18 cellular contexts compared by ENCODE assay signal in the genomic region with DNA sequence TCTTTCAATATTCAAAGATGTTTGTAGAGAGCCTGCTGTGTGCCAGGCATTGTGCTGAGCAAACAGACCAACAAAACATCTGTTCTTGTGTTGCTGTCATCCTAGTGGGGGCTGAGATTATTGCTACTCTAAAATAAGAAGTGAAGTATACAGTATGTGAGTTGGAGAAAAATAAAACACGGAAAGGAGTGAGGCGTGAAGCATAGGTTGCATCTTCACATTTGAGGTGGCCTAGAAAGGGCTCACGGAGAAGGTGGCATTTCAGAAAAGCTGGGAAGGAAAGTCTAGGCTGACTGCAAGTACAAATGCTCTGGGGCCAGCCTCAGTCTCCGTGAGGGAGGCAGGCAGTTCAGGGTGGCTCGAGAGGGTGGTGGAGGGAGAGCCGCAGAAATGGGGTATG.
DNase-seq lines count a peak whose midpoint lies in the region; ATAC-seq and TF ChIP-seq lines count a peak whose summit lies in the region.
"Had no signal": no experiment of that assay in that cellular context is flagged by ENCODE, and none has a peak within 500 bp of the region (broad histone marks: within the 10 kb centered on the region; RNA-seq: fewer than 3 reads in every experiment).

No MANE protein-coding gene starts in this region.

- intact Hi-C loops in left ventricle myocardium superior (cut with micrococcal nuclease), result no loop called here
- intact Hi-C loops in esophagus squamous epithelium (cut with DNase I), result no loop called here
- intact Hi-C loops in vagina (cut with DNase I), result no loop called here

- TF ChIP-seq CTCF in right atrium auricular region (IDR thresholded peaks at IDR 0.05), result no peak
- no peak for TF ChIP-seq CTCF in esophagus squamous epithelium (IDR thresholded peaks at IDR 0.05)
- no peak for TF ChIP-seq CTCF in osteoblast (IDR thresholded peaks at IDR 0.05; ENCODE audit: extremely low read depth, low read depth, low read length)
- TF ChIP-seq CTCF in vagina (IDR thresholded peaks at IDR 0.05), result no peak

- H3K27ac ChIP-seq in right atrium auricular region (peak overlapping the region; percentile 27 to 33), esophagus squamous epithelium (peak overlapping the region; percentile 58 to 80 (median 68)), osteoblast (ENCODE audit: low read depth, low read length) (no peak overlapping the region), vagina (peak overlapping the region; percentile 33)
- H3K27ac ChIP-seq: WERI-Rb-1 had no signal

- 90% methylated on average over 6 of the region's 6 CpGs for WGBS in esophagus squamous epithelium, 2 donors

- DNase-seq in right atrium auricular region (ENCODE audit: low spot score) (no peak), left ventricle myocardium superior (no peak), esophagus squamous epithelium (lab: John Stamatoyannopoulos, UW) (no peak), osteoblast (ENCODE audit: insufficient read length, low spot score, missing footprints) (peak; percentile 34), vagina (ENCODE audit: extremely low spot score in 2 of 2) (no peak), NCI-H1092 treated with DMSO at 0.1 percent for 48 hours (lab: John Stamatoyannopoulos, UW) (no peak), dermis blood vessel endothelial cell (no peak)
- DNase-seq: activated CD4-positive, alpha-beta memory T cell treated with anti-CD3 and anti-CD28 coated beads, Interleukin-2, amount 10 ng/mL, durations not matched to agents 7 days and 5 days; activated naive CD4-positive, alpha-beta T cell treated with anti-CD3 and anti-CD28 coated beads, Interleukin-2, amount 50 U/mL, for 16 hours; activated T-cell treated with anti-CD3 and anti-CD28 coated beads, Interleukin-2, amount 50 U/mL, for 24 hours; CD4-positive, alpha-beta T cell; DND-41; NCI-H1694; RPMI8226; T-cell; WERI-Rb-1 had no signal

- TF ChIP-seq POLR2A in esophagus squamous epithelium (IDR thresholded peaks at IDR 0.05) (no peak), vagina (IDR thresholded peaks at IDR 0.05) (no peak)

- no peak overlapping the region for H2AFZ ChIP-seq in osteoblast (ENCODE audit: low read length)

- H3K79me2 ChIP-seq in osteoblast (ENCODE audit: insufficient read depth, low read length), result no peaks in the 10 kb centered on the region

- H3K4me1 ChIP-seq in right atrium auricular region, result peaks cover 0 to 33% of the 10 kb centered on the region in 2 donors
- peaks cover 21 to 55% (median 29%) of the 10 kb centered on the region in 3 donors for H3K4me1 ChIP-seq in esophagus squamous epithelium
- H3K4me1 ChIP-seq in osteoblast (ENCODE audit: insufficient read depth, low read length), result peaks cover 21% of the 10 kb centered on the region
- peaks cover 20% of the 10 kb centered on the region for H3K4me1 ChIP-seq in vagina

- no peaks in the 10 kb centered on the region for H4K20me1 ChIP-seq in osteoblast (ENCODE audit: insufficient read depth, low read length)

- H3K4me3 ChIP-seq in right atrium auricular region (no peak overlapping the region), esophagus squamous epithelium (no peak overlapping the region), osteoblast (ENCODE audit: insufficient read depth, low read length) (no peak overlapping the region), vagina (no peak overlapping the region)
- H3K4me3 ChIP-seq: MG63 had no signal

- H3K36me3 ChIP-seq in right atrium auricular region, result no peaks in the 10 kb centered on the region
- H3K36me3 ChIP-seq in esophagus squamous epithelium, result no peaks in the 10 kb centered on the region
- H3K36me3 ChIP-seq in osteoblast (ENCODE audit: insufficient read depth, low read length), result no peaks in the 10 kb centered on the region
- no peaks in the 10 kb centered on the region for H3K36me3 ChIP-seq in vagina
- H3K36me3 ChIP-seq: MG63, WERI-Rb-1 had no signal

- H3K4me2 ChIP-seq in osteoblast (ENCODE audit: insufficient read depth, low read length), result no peak overlapping the region

- ATAC-seq in left ventricle myocardium superior (no peak), HG03342 (IDR thresholded peaks at IDR 0.05; ENCODE audit: unreplicated experiment) (no peak)
- ATAC-seq: T-cell had no signal

- H3K27me3 ChIP-seq in right atrium auricular region (no peaks in the 10 kb centered on the region), esophagus squamous epithelium (no peaks in the 10 kb centered on the region), osteoblast (ENCODE audit: insufficient read depth, low read length) (no peaks in the 10 kb centered on the region), vagina (no peaks in the 10 kb centered on the region)
- H3K27me3 ChIP-seq: MG63 had no signal

- H3K9me3 ChIP-seq in right atrium auricular region (no peaks in the 10 kb centered on the region), esophagus squamous epithelium (no peaks in the 10 kb centered on the region), osteoblast (ENCODE audit: low read depth, low read length) (no peaks in the 10 kb centered on the region), vagina (no peaks in the 10 kb centered on the region)
- H3K9me3 ChIP-seq: MG63 had no signal
